In genomic region chr6:157520117-157520406, GRCh38 we compare ENCODE assay signal across 18 cellular contexts.
DNase-seq lines count a peak whose midpoint lies in the region; ATAC-seq, FAIRE-seq and TF ChIP-seq lines count a peak whose summit lies in the region.
"Had no signal": no experiment of that assay in that cellular context is flagged by ENCODE, and none has a peak within 500 bp of the region (broad histone marks: within the 10 kb centered on the region; RNA-seq: fewer than 3 reads in every experiment).

No MANE protein-coding gene starts in this region.

- intact Hi-C loops in HepG2 (cut with micrococcal nuclease; ENCODE audit: unreplicated experiment) = no loop called here
- intact Hi-C loops in right lobe of liver (cut with DNase I) = no loop called here
- intact Hi-C loops in natural killer cell (cut with micrococcal nuclease) = no loop called here

- peaks cover 74% of the 10 kb centered on the region for H3K4me1 ChIP-seq in HepG2 (ENCODE audit: insufficient read depth, low read length)
- H3K4me1 ChIP-seq in right lobe of liver = peaks cover 0 to 8% (median 2%) of the 10 kb centered on the region in 4 donors
- no peaks in the 10 kb centered on the region for H3K4me1 ChIP-seq in SK-N-SH (ENCODE audit: control insufficient read depth in 1 of 2, insufficient read depth in 2 of 2, low read depth in 1 of 2, low read length in 1 of 2)
- H3K4me1 ChIP-seq: HAP-1 had no signal

- no peak overlapping the region for H3K4me2 ChIP-seq in HepG2 (ENCODE audit: low read depth, low read length)
- H3K4me2 ChIP-seq in SK-N-SH = no peak overlapping the region
- H3K4me2 ChIP-seq: BLaER1, KMS-11 had no signal

- H3K27me3 ChIP-seq in HepG2 (ENCODE audit: control insufficient read depth in 1 of 2, insufficient read depth in 2 of 2, low read length in 2 of 2) (no peaks in the 10 kb centered on the region), right lobe of liver (no peaks in the 10 kb centered on the region), SK-N-SH (ENCODE audit: insufficient read depth) (no peaks in the 10 kb centered on the region)
- H3K27me3 ChIP-seq: BLaER1 had no signal

- H3K27me3 Mint-ChIP-seq in WTC11 (ENCODE audit: low read depth) = no peaks in the 10 kb centered on the region
- H3K27me3 Mint-ChIP-seq in memory B cell = no peaks in the 10 kb centered on the region
- H3K27me3 Mint-ChIP-seq in activated naive CD4-positive, alpha-beta T cell treated with anti-CD3 and anti-CD28 coated beads, Interleukin-2, amount 10 ng/mL, durations not matched to agents 7 days and 5 days = peaks cover 4% of the 10 kb centered on the region
- no peaks in the 10 kb centered on the region for H3K27me3 Mint-ChIP-seq in natural killer cell (ENCODE audit: low read depth in 2 of 2)

- ATAC-seq in HepG2 (no peak), right lobe of liver (no peak), WTC11 (peak; percentile 44; the same call in 1 of the 2 replicates), memory B cell (ENCODE audit: low read depth) (no peak), natural killer cell (no peak)
- no peak for ATAC-seq in stimulated activated effector memory CD8-positive, alpha-beta T cell treated with anti-CD3 and anti-CD28 coated beads, Interleukin-12 subunit alpha, Interleukin-12 subunit beta, amount 100 ng/mL, for 72 hours
- ATAC-seq: GM12878 had no signal

- 80% methylated on average over 1 of the region's 2 CpGs for WGBS in HepG2 (ENCODE audit: low lambda C conversion rate)
- no CpG with 5 or more reads among the region's 2 CpGs for WGBS in right lobe of liver (ENCODE audit: insufficient coverage, low coverage, low lambda C conversion rate, missing lambda C conversion rate)
- no CpG with 5 or more reads among the region's 2 CpGs for WGBS in SK-N-SH (ENCODE audit: low lambda C conversion rate)

- H2AFZ ChIP-seq in HepG2 (ENCODE audit: low read length) = no peak overlapping the region
- H2AFZ ChIP-seq in SK-N-SH (ENCODE audit: low read depth) = no peak overlapping the region

- no peak for FAIRE-seq in HepG2 (lab: Jason Lieb, UNC)
- FAIRE-seq: GM12878, GM18507 had no signal

- H3K36me3 Mint-ChIP-seq in WTC11 = peaks cover 3% of the 10 kb centered on the region; the same call in 1 of the 2 replicates
- peaks cover 10% of the 10 kb centered on the region for H3K36me3 Mint-ChIP-seq in memory B cell
- H3K36me3 Mint-ChIP-seq in activated naive CD4-positive, alpha-beta T cell treated with anti-CD3 and anti-CD28 coated beads, Interleukin-2, amount 10 ng/mL, durations not matched to agents 7 days and 5 days = no peaks in the 10 kb centered on the region
- H3K36me3 Mint-ChIP-seq in stimulated activated effector memory CD8-positive, alpha-beta T cell treated with anti-CD3 and anti-CD28 coated beads, Interleukin-12 subunit alpha, Interleukin-12 subunit beta, amount 100 ng/mL, for 72 hours = peaks cover 5% of the 10 kb centered on the region
- H3K36me3 Mint-ChIP-seq in natural killer cell = no peaks in the 10 kb centered on the region
- H3K36me3 Mint-ChIP-seq: CD4-positive, CD25-positive, alpha-beta regulatory T cell had no signal

- H3K36me3 ChIP-seq in HepG2 (replicated peaks in 1 of 2; ENCODE audit: control insufficient read depth in 1 of 2, insufficient read depth in 2 of 2, low read length in 2 of 2) (no peaks in the 10 kb centered on the region), right lobe of liver (no peaks in the 10 kb centered on the region), SK-N-SH (replicated peaks in 1 of 2; ENCODE audit: control insufficient read depth in 1 of 2, insufficient read depth in 2 of 2, low read length in 1 of 2) (no peaks in the 10 kb centered on the region)
- H3K36me3 ChIP-seq: BLaER1, HAP-1 had no signal

- H3K27ac ChIP-seq in HepG2 (ENCODE audit: extremely low read length, insufficient read depth, low read length) (no peak overlapping the region), right lobe of liver (no peak overlapping the region), SK-N-SH (ENCODE audit: low read depth in 2 of 2, low read length in 1 of 2) (no peak overlapping the region)
- H3K27ac ChIP-seq: 22Rv1, BLaER1, KMS-11 had no signal

- in situ Hi-C loops in HepG2 (cut with HindIII; ENCODE audit: extremely low pct_ligation_motif_present, low pct_unique_long_range_greater_than_20kb) = no loop called here

- POLR2A ChIA-PET in HepG2 (lab: Yijun Ruan, JAX) (interaction anchor here (11.0 kb wide), 1 partner anchor 12 kb away, joined by 186 read pairs; no protein-coding TSS in a partner anchor), WTC11 (lab: Charles Lee) (interaction anchor here (0.6 kb wide), 1 partner anchor 301 kb away, joined by 12 read pairs; no protein-coding TSS in a partner anchor), SK-N-SH (lab: Yijun Ruan, JAX) (no interaction called here)

- TF ChIP-seq EP300 in HepG2 (IDR thresholded peaks at IDR 0.05; ENCODE audit: low read depth in 2 of 2, low read length in 2 of 2) (no peak), HepG2 (CRISPR knock-in tag; IDR thresholded peaks at IDR 0.05; ENCODE audit: borderline replicate concordance) (no peak), SK-N-SH (IDR thresholded peaks at IDR 0.05; ENCODE audit: borderline replicate concordance in 1 of 2, low read depth in 1 of 2, low read length in 1 of 2) (no peak)

- peaks cover 6% of the 10 kb centered on the region; the same call in 1 of the 2 replicates for H3K9me3 Mint-ChIP-seq in WTC11
- peaks cover 3% of the 10 kb centered on the region for H3K9me3 Mint-ChIP-seq in memory B cell
- no peaks in the 10 kb centered on the region for H3K9me3 Mint-ChIP-seq in activated naive CD4-positive, alpha-beta T cell treated with anti-CD3 and anti-CD28 coated beads, Interleukin-2, amount 10 ng/mL, durations not matched to agents 7 days and 5 days
- H3K9me3 Mint-ChIP-seq in stimulated activated effector memory CD8-positive, alpha-beta T cell treated with anti-CD3 and anti-CD28 coated beads, Interleukin-12 subunit alpha, Interleukin-12 subunit beta, amount 100 ng/mL, for 72 hours = no peaks in the 10 kb centered on the region
- no peaks in the 10 kb centered on the region for H3K9me3 Mint-ChIP-seq in natural killer cell
- H3K9me3 Mint-ChIP-seq: CD4-positive, CD25-positive, alpha-beta regulatory T cell had no signal

- peaks cover 43% of the 10 kb centered on the region for H3K4me1 Mint-ChIP-seq in WTC11
- peaks cover 21% of the 10 kb centered on the region for H3K4me1 Mint-ChIP-seq in memory B cell
- no peaks in the 10 kb centered on the region for H3K4me1 Mint-ChIP-seq in activated naive CD4-positive, alpha-beta T cell treated with anti-CD3 and anti-CD28 coated beads, Interleukin-2, amount 10 ng/mL, durations not matched to agents 7 days and 5 days
- peaks cover 26% of the 10 kb centered on the region for H3K4me1 Mint-ChIP-seq in stimulated activated effector memory CD8-positive, alpha-beta T cell treated with anti-CD3 and anti-CD28 coated beads, Interleukin-12 subunit alpha, Interleukin-12 subunit beta, amount 100 ng/mL, for 72 hours
- peaks cover 36 to 38% of the 10 kb centered on the region in 2 donors for H3K4me1 Mint-ChIP-seq in natural killer cell
- H3K4me1 Mint-ChIP-seq: CD4-positive, CD25-positive, alpha-beta regulatory T cell had no signal

- no peaks in the 10 kb centered on the region for H3F3A ChIP-seq in SK-N-SH (replicated peaks; ENCODE audit: insufficient read depth)

- H3K9ac ChIP-seq in HepG2 (ENCODE audit: insufficient read depth, low read depth, low read length) (no peak overlapping the region), SK-N-SH (no peak overlapping the region)
- H3K9ac ChIP-seq: BLaER1, KMS-11 had no signal

- no TSS peak for BruUV-seq in HepG2 (replicated peaks; lab: Mats Ljungman, UMichigan)

- TF ChIP-seq RAD21 in HepG2 (CRISPR knock-in tag; IDR thresholded peaks at IDR 0.05) = no peak
- TF ChIP-seq RAD21 in SK-N-SH (IDR thresholded peaks at IDR 0.05; ENCODE audit: low read length) = no peak

- DNase-seq in HepG2 (ENCODE audit: low spot score) (no peak), right lobe of liver (no peak), WTC11 (ENCODE audit: low spot score) (no peak), memory B cell (ENCODE audit: low spot score in 2 of 2) (no peak), SK-N-SH (no peak), natural killer cell (no peak)
- DNase-seq in activated naive CD4-positive, alpha-beta T cell treated with anti-CD3 and anti-CD28 coated beads, Interleukin-2, amount 10 ng/mL, durations not matched to agents 7 days and 5 days = no peak
- DNase-seq in stimulated activated effector memory CD8-positive, alpha-beta T cell treated with anti-CD3 and anti-CD28 coated beads, Interleukin-12 subunit alpha, Interleukin-12 subunit beta, amount 100 ng/mL, for 72 hours (ENCODE audit: low spot score in 2 of 2) = no peak
- DNase-seq: CD4-positive, CD25-positive, alpha-beta regulatory T cell; DMS79; GOT3; IMR-90 had no signal

- H3K9me2 ChIP-seq in SK-N-SH = no peaks in the 10 kb centered on the region

- TF ChIP-seq CTCF in HepG2 (CRISPR knock-in tag; IDR thresholded peaks at IDR 0.05) = no peak
- no peak for TF ChIP-seq CTCF in right lobe of liver (IDR thresholded peaks at IDR 0.05)
- no peak for TF ChIP-seq CTCF in WTC11 (IDR thresholded peaks at IDR 0.05)
- no peak for TF ChIP-seq CTCF in SK-N-SH (IDR thresholded peaks at IDR 0.05)
- no peak for TF ChIP-seq CTCF in natural killer cell (IDR thresholded peaks at IDR 0.05)

- no peaks in the 10 kb centered on the region for H3K9me3 ChIP-seq in HepG2 (ENCODE audit: low read length)
- no peaks in the 10 kb centered on the region for H3K9me3 ChIP-seq in right lobe of liver
- H3K9me3 ChIP-seq in SK-N-SH = no peaks in the 10 kb centered on the region
- H3K9me3 ChIP-seq: HAP-1 had no signal

- no peak overlapping the region for H3K4me3 Mint-ChIP-seq in WTC11
- no peak overlapping the region for H3K4me3 Mint-ChIP-seq in memory B cell
- H3K4me3 Mint-ChIP-seq in activated naive CD4-positive, alpha-beta T cell treated with anti-CD3 and anti-CD28 coated beads, Interleukin-2, amount 10 ng/mL, durations not matched to agents 7 days and 5 days = no peak overlapping the region
- no peak overlapping the region for H3K4me3 Mint-ChIP-seq in stimulated activated effector memory CD8-positive, alpha-beta T cell treated with anti-CD3 and anti-CD28 coated beads, Interleukin-12 subunit alpha, Interleukin-12 subunit beta, amount 100 ng/mL, for 72 hours
- H3K4me3 Mint-ChIP-seq in natural killer cell = no peak overlapping the region
- H3K4me3 Mint-ChIP-seq: CD4-positive, CD25-positive, alpha-beta regulatory T cell had no signal

- no peaks in the 10 kb centered on the region for H3K79me2 ChIP-seq in HepG2 (ENCODE audit: insufficient read depth, low read length)
- no peaks in the 10 kb centered on the region for H3K79me2 ChIP-seq in SK-N-SH (ENCODE audit: insufficient read depth)

- H3K27ac Mint-ChIP-seq in WTC11 = no peak overlapping the region; the same call in 1 of the 2 replicates
- H3K27ac Mint-ChIP-seq in memory B cell = peak overlapping the region; percentile 67
- H3K27ac Mint-ChIP-seq in activated naive CD4-positive, alpha-beta T cell treated with anti-CD3 and anti-CD28 coated beads, Interleukin-2, amount 10 ng/mL, durations not matched to agents 7 days and 5 days = no peak overlapping the region
- no peak overlapping the region for H3K27ac Mint-ChIP-seq in stimulated activated effector memory CD8-positive, alpha-beta T cell treated with anti-CD3 and anti-CD28 coated beads, Interleukin-12 subunit alpha, Interleukin-12 subunit beta, amount 100 ng/mL, for 72 hours
- peak overlapping the region in 1 of 2 donors; percentile 84 for H3K27ac Mint-ChIP-seq in natural killer cell
- H3K27ac Mint-ChIP-seq: CD4-positive, CD25-positive, alpha-beta regulatory T cell had no signal

- CTCF ChIA-PET in HepG2 (lab: Yijun Ruan, JAX; ENCODE audit: low intra/inter-chr PET ratio, low total read pairs) (no interaction called here), WTC11 (lab: Charles Lee) (interaction anchor here (1.0 to 1.4 kb wide), 2 partner anchors 9 to 13 kb away, joined by 3 to 4 read pairs; no protein-coding TSS in a partner anchor), SK-N-SH (lab: Yijun Ruan, JAX) (interaction anchor here (1.0 to 1.5 kb wide), 2 partner anchors 10 to 24 kb away, joined by 3 read pairs; no protein-coding TSS in a partner anchor)
- CTCF ChIA-PET in activated naive CD4-positive, alpha-beta T cell treated with anti-CD3 and anti-CD28 coated beads, Interleukin-2, amount 10 ng/mL, durations not matched to agents 7 days and 5 days (lab: Charles Lee) = no interaction called here

- H3K4me3 ChIP-seq in HepG2 (replicated peaks in 1 of 3; ENCODE audit: insufficient read depth in 1 of 3, low read depth in 2 of 3, low read length in 3 of 3) = no peak overlapping the region
- no peak overlapping the region for H3K4me3 ChIP-seq in right lobe of liver
- no peak overlapping the region for H3K4me3 ChIP-seq in SK-N-SH (ENCODE audit: low read depth in 2 of 2, low read length in 1 of 2)
- H3K4me3 ChIP-seq: BLaER1, GM12878, HAP-1 had no signal

- H4K20me1 ChIP-seq in HepG2 (ENCODE audit: insufficient read depth, low read length) (no peaks in the 10 kb centered on the region), SK-N-SH (ENCODE audit: insufficient read depth) (no peaks in the 10 kb centered on the region)
- H4K20me1 ChIP-seq: BLaER1 had no signal

- no peak for TF ChIP-seq POLR2A in HepG2 (IDR thresholded peaks at IDR 0.05; ENCODE audit: insufficient read depth in 1 of 2, low read depth in 2 of 2, low read length in 2 of 2)
- no peak for TF ChIP-seq POLR2A in right lobe of liver (IDR thresholded peaks at IDR 0.05)

Comparison
In these comparisons a context has a peak if more than half of its experiments do, and no peak if none do; other contexts are left out.
1. CTCF ChIA-PET loops: an anchor here in WTC11 (1.0 to 1.4 kb wide) and SK-N-SH (1.0 to 1.5 kb wide); none called in HepG2 and activated naive CD4-positive, alpha-beta T cell treated with anti-CD3 and anti-CD28 coated beads, Interleukin-2, amount 10 ng/mL, durations not matched to agents 7 days and 5 days.